8 cellular contexts compared by ENCODE assay signal in genomic region chr4:83074086-83074704, GRCh38. TPM values are rescaled to one million over a fixed set of nuclear protein-coding genes. Genes with fewer than 3 reads are reported as not detected.
DNase-seq lines count a peak whose midpoint lies in the region; ATAC-seq lines count a peak whose summit lies in the region.

No MANE protein-coding gene starts in this region.

- no peaks in the 10 kb centered on the region for H3K9me3 Mint-ChIP-seq in activated naive CD4-positive, alpha-beta T cell treated with anti-CD3 and anti-CD28 coated beads, Interleukin-2, amount 10 ng/mL, durations not matched to agents 7 days and 5 days

- peaks cover 18% of the 10 kb centered on the region for H3K4me1 Mint-ChIP-seq in activated naive CD4-positive, alpha-beta T cell treated with anti-CD3 and anti-CD28 coated beads, Interleukin-2, amount 10 ng/mL, durations not matched to agents 7 days and 5 days

- peaks cover 48% of the 10 kb centered on the region for H3K36me3 Mint-ChIP-seq in activated naive CD4-positive, alpha-beta T cell treated with anti-CD3 and anti-CD28 coated beads, Interleukin-2, amount 10 ng/mL, durations not matched to agents 7 days and 5 days

- CTCF ChIA-PET in activated naive CD4-positive, alpha-beta T cell treated with anti-CD3 and anti-CD28 coated beads, Interleukin-2, amount 10 ng/mL, durations not matched to agents 7 days and 5 days (lab: Charles Lee) = interaction anchor here (0.6 to 3.6 kb wide), 16 partner anchors 11 to 210 kb away, joined by 3 to 24 read pairs (median 4); partner anchors contain the start of gene COQ2

- peak; percentile 86 for ATAC-seq in GM21447 (IDR thresholded peaks at IDR 0.05; ENCODE audit: unreplicated experiment)

- no peaks in the 10 kb centered on the region for H3K27me3 Mint-ChIP-seq in activated naive CD4-positive, alpha-beta T cell treated with anti-CD3 and anti-CD28 coated beads, Interleukin-2, amount 10 ng/mL, durations not matched to agents 7 days and 5 days

- peak overlapping the region; percentile 74 for H3K27ac Mint-ChIP-seq in activated naive CD4-positive, alpha-beta T cell treated with anti-CD3 and anti-CD28 coated beads, Interleukin-2, amount 10 ng/mL, durations not matched to agents 7 days and 5 days

- peak overlapping the region; percentile 45 for H3K4me3 Mint-ChIP-seq in activated naive CD4-positive, alpha-beta T cell treated with anti-CD3 and anti-CD28 coated beads, Interleukin-2, amount 10 ng/mL, durations not matched to agents 7 days and 5 days

- peak; percentile 81 for DNase-seq in ELR (ENCODE audit: low read depth)
- peak; percentile 78 for DNase-seq in HT-29 (ENCODE audit: low spot score)
- DNase-seq in OCI-M1 (lab: John Stamatoyannopoulos, UW) = peak; percentile 81
- peak; percentile 70 for DNase-seq in activated naive CD4-positive, alpha-beta T cell treated with anti-CD3 and anti-CD28 coated beads, Interleukin-2, amount 10 ng/mL, durations not matched to agents 7 days and 5 days
- peak; percentile 61 for DNase-seq in glomerular visceral epithelial cell (ENCODE audit: extremely low spot score)
- peak; percentile 10 for DNase-seq in retina
- no peak for DNase-seq in NCI-H774 (lab: John Stamatoyannopoulos, UW)

RNA-seq across cellular contexts. Expression of gene COPS4, which starts 39.2 kb away (rescaled TPM):
- 21.9 and 27.0 TPM in 2 replicates for total RNA-seq in HT-29 (2014; rRNA removed; shearing (Covaris generic))

RNA-seq across cellular contexts. Expression of gene PLAC8, which starts 40.3 kb away (rescaled TPM):
- 9.8 and 10.8 TPM in 2 replicates for total RNA-seq in HT-29 (2014; rRNA removed; shearing (Covaris generic))
